In the genomic region with DNA sequence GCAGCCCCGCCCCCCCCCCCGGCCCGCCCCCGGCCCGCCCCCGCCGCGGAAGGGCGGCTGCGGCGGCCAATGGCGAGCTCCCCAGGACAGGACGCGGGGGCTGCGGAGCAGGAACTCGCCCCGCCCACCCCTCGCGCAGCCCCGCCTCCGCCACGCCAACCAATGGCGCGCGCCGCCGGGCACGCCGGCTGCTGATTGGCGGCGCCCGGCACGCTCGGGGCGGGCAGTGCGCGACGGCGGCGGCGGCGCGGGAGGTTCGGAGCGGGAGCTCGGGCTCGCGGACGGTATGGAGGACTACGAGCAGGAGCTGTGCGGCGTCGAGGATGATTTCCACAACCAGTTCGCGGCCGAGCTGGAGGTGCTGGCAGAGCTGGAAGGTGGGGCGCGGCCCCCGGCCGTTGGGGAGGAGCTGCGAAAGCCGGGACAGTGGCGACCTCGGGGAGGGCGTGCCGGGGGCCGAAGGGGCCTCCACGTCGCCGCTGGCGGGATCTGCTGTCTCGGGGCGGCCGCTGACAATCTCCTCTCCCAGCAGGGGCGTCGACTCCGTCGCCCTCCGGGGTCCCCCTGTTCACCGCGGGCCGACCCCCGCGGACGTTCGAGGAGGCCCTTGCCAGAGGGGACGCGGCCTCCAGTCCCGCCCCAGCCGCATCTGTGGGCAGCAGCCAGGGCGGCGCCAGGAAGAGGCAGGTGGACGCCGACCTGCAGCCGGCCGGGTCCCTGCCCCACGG, we compare ENCODE assay signal across 1 cellular context.
TF ChIP-seq lines count a peak whose summit lies in the region.

TSS of gene CHTF18 (plus strand) at position 222 of the 728 bp plus-strand sequence. CDS start at position 287, 65 bp downstream.

TF ChIP-seq in HEK293, 187 proteins besides CTCF, POLR2A, EP300 and RAD21 (continued from another document):
- TF ChIP-seq, protein P1, sequence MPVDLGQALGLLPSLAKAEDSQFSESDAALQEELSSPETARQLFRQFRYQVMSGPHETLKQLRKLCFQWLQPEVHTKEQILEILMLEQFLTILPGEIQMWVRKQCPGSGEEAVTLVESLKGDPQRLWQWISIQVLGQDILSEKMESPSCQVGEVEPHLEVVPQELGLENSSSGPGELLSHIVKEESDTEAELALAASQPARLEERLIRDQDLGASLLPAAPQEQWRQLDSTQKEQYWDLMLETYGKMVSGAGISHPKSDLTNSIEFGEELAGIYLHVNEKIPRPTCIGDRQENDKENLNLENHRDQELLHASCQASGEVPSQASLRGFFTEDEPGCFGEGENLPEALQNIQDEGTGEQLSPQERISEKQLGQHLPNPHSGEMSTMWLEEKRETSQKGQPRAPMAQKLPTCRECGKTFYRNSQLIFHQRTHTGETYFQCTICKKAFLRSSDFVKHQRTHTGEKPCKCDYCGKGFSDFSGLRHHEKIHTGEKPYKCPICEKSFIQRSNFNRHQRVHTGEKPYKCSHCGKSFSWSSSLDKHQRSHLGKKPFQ (tag by site-specific recombination; IDR thresholded peaks at IDR 0.05) = no peak
- TF ChIP-seq, protein P2, sequence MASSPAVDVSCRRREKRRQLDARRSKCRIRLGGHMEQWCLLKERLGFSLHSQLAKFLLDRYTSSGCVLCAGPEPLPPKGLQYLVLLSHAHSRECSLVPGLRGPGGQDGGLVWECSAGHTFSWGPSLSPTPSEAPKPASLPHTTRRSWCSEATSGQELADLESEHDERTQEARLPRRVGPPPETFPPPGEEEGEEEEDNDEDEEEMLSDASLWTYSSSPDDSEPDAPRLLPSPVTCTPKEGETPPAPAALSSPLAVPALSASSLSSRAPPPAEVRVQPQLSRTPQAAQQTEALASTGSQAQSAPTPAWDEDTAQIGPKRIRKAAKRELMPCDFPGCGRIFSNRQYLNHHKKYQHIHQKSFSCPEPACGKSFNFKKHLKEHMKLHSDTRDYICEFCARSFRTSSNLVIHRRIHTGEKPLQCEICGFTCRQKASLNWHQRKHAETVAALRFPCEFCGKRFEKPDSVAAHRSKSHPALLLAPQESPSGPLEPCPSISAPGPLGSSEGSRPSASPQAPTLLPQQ (tag by site-specific recombination; IDR thresholded peaks at IDR 0.05) = peak; percentile 80
- TF ChIP-seq ZNF639 (tag by site-specific recombination; IDR thresholded peaks at IDR 0.05) (peak; percentile 45; the same call in 1 of the 2 replicates), ZBTB11 (tag by site-specific recombination; conservative IDR thresholded peaks at IDR 0.05; ENCODE audit: low read depth) (no peak), TCF7L2 (IDR thresholded peaks at IDR 0.05; ENCODE audit: borderline replicate concordance, low read depth, low read length) (no peak), WT1 (tag by site-specific recombination; IDR thresholded peaks at IDR 0.05) (peak; percentile 33; the same call in 1 of the 2 replicates), ZNF529 (tag by site-specific recombination; IDR thresholded peaks at IDR 0.05; ENCODE audit: insufficient replicate concordance) (no peak), PRDM1 (tag by site-specific recombination; IDR thresholded peaks at IDR 0.05) (no peak), ZNF670 (tag by site-specific recombination; IDR thresholded peaks at IDR 0.05; ENCODE audit: low read depth) (no peak), ZNF132 (tag by site-specific recombination; IDR thresholded peaks at IDR 0.05; ENCODE audit: borderline replicate concordance) (no peak), ZNF2 (tag by site-specific recombination; IDR thresholded peaks at IDR 0.05) (0 out of 2 replicates have a peak, but pooled peaks have one; percentile 26), HOXA7 (CRISPR knock-in tag; IDR thresholded peaks at IDR 0.05; ENCODE audit: borderline replicate concordance) (no peak), YY2 (tag by site-specific recombination; IDR thresholded peaks at IDR 0.05) (peak; percentile 63), ZNF549 (tag by site-specific recombination; IDR thresholded peaks at IDR 0.05) (no peak), REST (tag by site-specific recombination; IDR thresholded peaks at IDR 0.05) (0 out of 2 replicates have a peak, but pooled peaks have one; percentile 10), ZBTB17 (tag by site-specific recombination; IDR thresholded peaks at IDR 0.05) (no peak; the same call in 1 of the 2 replicates), ZNF501 (tag by site-specific recombination; IDR thresholded peaks at IDR 0.05) (0 out of 2 replicates have a peak, but pooled peaks have one; percentile 46), KLF16 (tag by site-specific recombination; IDR thresholded peaks at IDR 0.05) (peak; percentile 85; the same call in 1 of the 2 replicates), ZNF629 (tag by site-specific recombination; IDR thresholded peaks at IDR 0.05) (0 out of 2 replicates have a peak, but pooled peaks have one; percentile 49), ZNF747 (tag by site-specific recombination; IDR thresholded peaks at IDR 0.05) (no peak), SP3 (tag by site-specific recombination; IDR thresholded peaks at IDR 0.05) (peak; percentile 69), ZNF664 (tag by site-specific recombination; IDR thresholded peaks at IDR 0.05) (no peak), ZNF302 (tag by site-specific recombination; IDR thresholded peaks at IDR 0.05; ENCODE audit: low read depth) (no peak), YY1 (tag by site-specific recombination; IDR thresholded peaks at IDR 0.05) (peak; percentile 54; the same call in 1 of the 2 replicates)
- TF ChIP-seq, protein P3, sequence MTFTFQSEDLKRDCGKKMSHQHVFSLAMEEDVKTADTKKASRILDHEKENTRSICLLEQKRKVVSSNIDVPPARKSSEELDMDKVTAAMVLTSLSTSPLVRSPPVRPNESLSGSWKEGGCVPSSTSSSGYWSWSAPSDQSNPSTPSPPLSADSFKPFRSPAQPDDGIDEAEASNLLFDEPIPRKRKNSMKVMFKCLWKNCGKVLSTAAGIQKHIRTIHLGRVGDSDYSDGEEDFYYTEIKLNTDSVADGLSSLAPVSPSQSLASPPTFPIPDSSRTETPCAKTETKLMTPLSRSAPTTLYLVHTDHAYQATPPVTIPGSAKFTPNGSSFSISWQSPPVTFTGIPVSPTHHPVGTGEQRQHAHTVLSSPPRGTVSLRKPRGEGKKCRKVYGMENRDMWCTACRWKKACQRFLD (tag by site-specific recombination; IDR thresholded peaks at IDR 0.05) = no peak
- TF ChIP-seq, protein P4, sequence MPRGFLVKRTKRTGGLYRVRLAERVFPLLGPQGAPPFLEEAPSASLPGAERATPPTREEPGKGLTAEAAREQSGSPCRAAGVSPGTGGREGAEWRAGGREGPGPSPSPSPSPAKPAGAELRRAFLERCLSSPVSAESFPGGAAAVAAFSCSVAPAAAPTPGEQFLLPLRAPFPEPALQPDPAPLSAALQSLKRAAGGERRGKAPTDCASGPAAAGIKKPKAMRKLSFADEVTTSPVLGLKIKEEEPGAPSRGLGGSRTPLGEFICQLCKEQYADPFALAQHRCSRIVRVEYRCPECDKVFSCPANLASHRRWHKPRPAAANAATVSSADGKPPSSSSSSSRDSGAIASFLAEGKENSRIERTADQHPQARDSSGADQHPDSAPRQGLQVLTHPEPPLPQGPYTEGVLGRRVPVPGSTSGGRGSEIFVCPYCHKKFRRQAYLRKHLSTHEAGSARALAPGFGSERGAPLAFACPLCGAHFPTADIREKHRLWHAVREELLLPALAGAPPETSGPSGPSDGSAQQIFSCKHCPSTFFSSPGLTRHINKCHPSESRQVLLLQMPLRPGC (tag by site-specific recombination; IDR thresholded peaks at IDR 0.05) = 0 out of 2 replicates have a peak, but pooled peaks have one; percentile 30
- TF ChIP-seq, protein P5, sequence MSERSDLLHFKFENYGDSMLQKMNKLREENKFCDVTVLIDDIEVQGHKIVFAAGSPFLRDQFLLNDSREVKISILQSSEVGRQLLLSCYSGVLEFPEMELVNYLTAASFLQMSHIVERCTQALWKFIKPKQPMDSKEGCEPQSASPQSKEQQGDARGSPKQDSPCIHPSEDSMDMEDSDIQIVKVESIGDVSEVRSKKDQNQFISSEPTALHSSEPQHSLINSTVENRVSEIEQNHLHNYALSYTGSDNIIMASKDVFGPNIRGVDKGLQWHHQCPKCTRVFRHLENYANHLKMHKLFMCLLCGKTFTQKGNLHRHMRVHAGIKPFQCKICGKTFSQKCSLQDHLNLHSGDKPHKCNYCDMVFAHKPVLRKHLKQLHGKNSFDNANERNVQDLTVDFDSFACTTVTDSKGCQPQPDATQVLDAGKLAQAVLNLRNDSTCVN (tag by site-specific recombination; optimal IDR thresholded peaks at IDR 0.05) = peak; percentile 87
